Comparison of ENCODE assay signal across 1 cellular context in genomic region chr1:151540021-151540981, GRCh38.
TF ChIP-seq lines count a peak whose summit lies in the region.

TUFT1 (plus strand) TSS chr1:151540309; CDS start chr1:151540367, 58 bp downstream.

TF ChIP-seq in HepG2, 621 proteins besides CTCF, POLR2A, EP300 and RAD21 (continued from another document and continues in another):
- TF ChIP-seq, protein P1, sequence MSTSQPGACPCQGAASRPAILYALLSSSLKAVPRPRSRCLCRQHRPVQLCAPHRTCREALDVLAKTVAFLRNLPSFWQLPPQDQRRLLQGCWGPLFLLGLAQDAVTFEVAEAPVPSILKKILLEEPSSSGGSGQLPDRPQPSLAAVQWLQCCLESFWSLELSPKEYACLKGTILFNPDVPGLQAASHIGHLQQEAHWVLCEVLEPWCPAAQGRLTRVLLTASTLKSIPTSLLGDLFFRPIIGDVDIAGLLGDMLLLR (CRISPR knock-in tag; IDR thresholded peaks at IDR 0.05), result no peak
- TF ChIP-seq ZNF737 (CRISPR knock-in tag; IDR thresholded peaks at IDR 0.05; ENCODE audit: borderline replicate concordance) (no peak), ETV5 (CRISPR knock-in tag; IDR thresholded peaks at IDR 0.05; ENCODE audit: borderline replicate concordance) (no peak), ZNF484 (CRISPR knock-in tag; IDR thresholded peaks at IDR 0.05; ENCODE audit: borderline replicate concordance, low read depth) (no peak), ZNF430 (CRISPR knock-in tag; IDR thresholded peaks at IDR 0.05) (no peak), ZNF501 (CRISPR knock-in tag; IDR thresholded peaks at IDR 0.05) (peak; percentile 93), HOXA7 (CRISPR knock-in tag; IDR thresholded peaks at IDR 0.05) (no peak), RCOR2 (CRISPR knock-in tag; IDR thresholded peaks at IDR 0.05) (no peak), RBM22 (optimal IDR thresholded peaks at IDR 0.05; ENCODE audit: low read length) (no peak), FLYWCH1 (CRISPR knock-in tag; IDR thresholded peaks at IDR 0.05) (0 out of 2 replicates have a peak, but pooled peaks have one; percentile 20), TP53 (CRISPR knock-in tag; conservative IDR thresholded peaks at IDR 0.05) (no peak), ASH2L (IDR thresholded peaks at IDR 0.05; ENCODE audit: insufficient read length, low read depth, low read length) (peak; percentile 76), ZFP91 (CRISPR knock-in tag; IDR thresholded peaks at IDR 0.05; ENCODE audit: borderline replicate concordance) (peak; percentile 80; the same call in 1 of the 2 replicates), ZNF749 (CRISPR knock-in tag; IDR thresholded peaks at IDR 0.05; ENCODE audit: borderline replicate concordance) (0 out of 2 replicates have a peak, but pooled peaks have one; percentile 52), MXD4 (CRISPR knock-in tag; IDR thresholded peaks at IDR 0.05) (peak; percentile 58; the same call in 1 of the 2 replicates), PLSCR1 (CRISPR knock-in tag; IDR thresholded peaks at IDR 0.05; ENCODE audit: borderline replicate concordance) (no peak), NRL (CRISPR knock-in tag; IDR thresholded peaks at IDR 0.05; ENCODE audit: borderline replicate concordance) (no peak), GATAD1 (CRISPR knock-in tag; IDR thresholded peaks at IDR 0.05) (peak; percentile 39), SRSF1 (optimal IDR thresholded peaks at IDR 0.05; ENCODE audit: low read depth, low read length) (peak; percentile 82), ZNF605 (CRISPR knock-in tag; IDR thresholded peaks at IDR 0.05) (no peak; the same call in 1 of the 2 replicates), ZFX (CRISPR knock-in tag; IDR thresholded peaks at IDR 0.05; ENCODE audit: low read depth) (peak; percentile 65), DBP (CRISPR knock-in tag; IDR thresholded peaks at IDR 0.05; ENCODE audit: not compliant biosample characterization) (peak; percentile 72), IKZF4 (CRISPR knock-in tag; IDR thresholded peaks at IDR 0.05; ENCODE audit: borderline replicate concordance, low read depth, not compliant biosample characterization) (no peak), NCOA1 (CRISPR knock-in tag; IDR thresholded peaks at IDR 0.05) (peak; percentile 46; the same call in 1 of the 2 replicates), GRHL1 (CRISPR knock-in tag; conservative IDR thresholded peaks at IDR 0.05) (no peak), ZNF20 (CRISPR knock-in tag; IDR thresholded peaks at IDR 0.05) (no peak), ZNF354B (CRISPR knock-in tag; IDR thresholded peaks at IDR 0.05) (peak; percentile 80; the same call in 1 of the 2 replicates), MLLT10 (CRISPR knock-in tag; IDR thresholded peaks at IDR 0.05) (no peak), KLF9 (CRISPR knock-in tag; IDR thresholded peaks at IDR 0.05; ENCODE audit: low read depth) (no peak), KAT7 (CRISPR knock-in tag; IDR thresholded peaks at IDR 0.05; ENCODE audit: borderline replicate concordance) (no peak), ZNF225 (CRISPR knock-in tag; IDR thresholded peaks at IDR 0.05) (peak; percentile 54; the same call in 1 of the 2 replicates), ZNF263 (CRISPR knock-in tag; IDR thresholded peaks at IDR 0.05) (peak; percentile 73; the same call in 1 of the 2 replicates), ZNF121 (CRISPR knock-in tag; IDR thresholded peaks at IDR 0.05) (no peak), KLF11 (CRISPR knock-in tag; IDR thresholded peaks at IDR 0.05) (no peak), AHR (CRISPR knock-in tag; IDR thresholded peaks at IDR 0.05) (no peak; the same call in 1 of the 2 replicates), IRF2 (CRISPR knock-in tag; IDR thresholded peaks at IDR 0.05) (no peak), ZNF687 (CRISPR knock-in tag; IDR thresholded peaks at IDR 0.05) (peak; percentile 83), SALL2 (CRISPR knock-in tag; IDR thresholded peaks at IDR 0.05) (peak; percentile 50; the same call in 1 of the 2 replicates), FOXK2 (IDR thresholded peaks at IDR 0.05) (no peak), SNAI1 (CRISPR knock-in tag; IDR thresholded peaks at IDR 0.05; ENCODE audit: borderline replicate concordance) (peak; percentile 90; the same call in 1 of the 2 replicates), HES4 (CRISPR knock-in tag; IDR thresholded peaks at IDR 0.05; ENCODE audit: borderline replicate concordance) (no peak), ZNF264 (CRISPR knock-in tag; IDR thresholded peaks at IDR 0.05) (no peak)
- TF ChIP-seq, protein P2, sequence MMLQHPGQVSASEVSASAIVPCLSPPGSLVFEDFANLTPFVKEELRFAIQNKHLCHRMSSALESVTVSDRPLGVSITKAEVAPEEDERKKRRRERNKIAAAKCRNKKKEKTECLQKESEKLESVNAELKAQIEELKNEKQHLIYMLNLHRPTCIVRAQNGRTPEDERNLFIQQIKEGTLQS (CRISPR knock-in tag; IDR thresholded peaks at IDR 0.05), result peak; percentile 40; the same call in 1 of the 2 replicates
- TF ChIP-seq, protein P3, sequence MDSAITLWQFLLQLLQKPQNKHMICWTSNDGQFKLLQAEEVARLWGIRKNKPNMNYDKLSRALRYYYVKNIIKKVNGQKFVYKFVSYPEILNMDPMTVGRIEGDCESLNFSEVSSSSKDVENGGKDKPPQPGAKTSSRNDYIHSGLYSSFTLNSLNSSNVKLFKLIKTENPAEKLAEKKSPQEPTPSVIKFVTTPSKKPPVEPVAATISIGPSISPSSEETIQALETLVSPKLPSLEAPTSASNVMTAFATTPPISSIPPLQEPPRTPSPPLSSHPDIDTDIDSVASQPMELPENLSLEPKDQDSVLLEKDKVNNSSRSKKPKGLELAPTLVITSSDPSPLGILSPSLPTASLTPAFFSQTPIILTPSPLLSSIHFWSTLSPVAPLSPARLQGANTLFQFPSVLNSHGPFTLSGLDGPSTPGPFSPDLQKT (CRISPR knock-in tag; IDR thresholded peaks at IDR 0.05; ENCODE audit: borderline replicate concordance), result 0 out of 2 replicates have a peak, but pooled peaks have one; percentile 20
- TF ChIP-seq, protein P4, sequence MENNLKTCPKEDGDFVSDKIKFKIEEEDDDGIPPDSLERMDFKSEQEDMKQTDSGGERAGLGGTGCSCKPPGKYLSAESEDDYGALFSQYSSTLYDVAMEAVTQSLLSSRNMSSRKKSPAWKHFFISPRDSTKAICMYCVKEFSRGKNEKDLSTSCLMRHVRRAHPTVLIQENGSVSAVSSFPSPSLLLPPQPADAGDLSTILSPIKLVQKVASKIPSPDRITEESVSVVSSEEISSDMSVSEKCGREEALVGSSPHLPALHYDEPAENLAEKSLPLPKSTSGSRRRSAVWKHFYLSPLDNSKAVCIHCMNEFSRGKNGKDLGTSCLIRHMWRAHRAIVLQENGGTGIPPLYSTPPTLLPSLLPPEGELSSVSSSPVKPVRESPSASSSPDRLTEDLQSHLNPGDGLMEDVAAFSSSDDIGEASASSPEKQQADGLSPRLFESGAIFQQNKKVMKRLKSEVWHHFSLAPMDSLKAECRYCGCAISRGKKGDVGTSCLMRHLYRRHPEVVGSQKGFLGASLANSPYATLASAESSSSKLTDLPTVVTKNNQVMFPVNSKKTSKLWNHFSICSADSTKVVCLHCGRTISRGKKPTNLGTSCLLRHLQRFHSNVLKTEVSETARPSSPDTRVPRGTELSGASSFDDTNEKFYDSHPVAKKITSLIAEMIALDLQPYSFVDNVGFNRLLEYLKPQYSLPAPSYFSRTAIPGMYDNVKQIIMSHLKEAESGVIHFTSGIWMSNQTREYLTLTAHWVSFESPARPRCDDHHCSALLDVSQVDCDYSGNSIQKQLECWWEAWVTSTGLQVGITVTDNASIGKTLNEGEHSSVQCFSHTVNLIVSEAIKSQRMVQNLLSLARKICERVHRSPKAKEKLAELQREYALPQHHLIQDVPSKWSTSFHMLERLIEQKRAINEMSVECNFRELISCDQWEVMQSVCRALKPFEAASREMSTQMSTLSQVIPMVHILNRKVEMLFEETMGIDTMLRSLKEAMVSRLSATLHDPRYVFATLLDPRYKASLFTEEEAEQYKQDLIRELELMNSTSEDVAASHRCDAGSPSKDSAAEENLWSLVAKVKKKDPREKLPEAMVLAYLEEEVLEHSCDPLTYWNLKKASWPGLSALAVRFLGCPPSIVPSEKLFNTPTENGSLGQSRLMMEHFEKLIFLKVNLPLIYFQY (CRISPR knock-in tag; IDR thresholded peaks at IDR 0.05; ENCODE audit: borderline replicate concordance), result peak; percentile 23; the same call in 1 of the 2 replicates
- TF ChIP-seq, protein P5, sequence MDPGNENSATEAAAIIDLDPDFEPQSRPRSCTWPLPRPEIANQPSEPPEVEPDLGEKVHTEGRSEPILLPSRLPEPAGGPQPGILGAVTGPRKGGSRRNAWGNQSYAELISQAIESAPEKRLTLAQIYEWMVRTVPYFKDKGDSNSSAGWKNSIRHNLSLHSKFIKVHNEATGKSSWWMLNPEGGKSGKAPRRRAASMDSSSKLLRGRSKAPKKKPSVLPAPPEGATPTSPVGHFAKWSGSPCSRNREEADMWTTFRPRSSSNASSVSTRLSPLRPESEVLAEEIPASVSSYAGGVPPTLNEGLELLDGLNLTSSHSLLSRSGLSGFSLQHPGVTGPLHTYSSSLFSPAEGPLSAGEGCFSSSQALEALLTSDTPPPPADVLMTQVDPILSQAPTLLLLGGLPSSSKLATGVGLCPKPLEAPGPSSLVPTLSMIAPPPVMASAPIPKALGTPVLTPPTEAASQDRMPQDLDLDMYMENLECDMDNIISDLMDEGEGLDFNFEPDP (CRISPR knock-in tag; conservative IDR thresholded peaks at IDR 0.05), result no peak
- TF ChIP-seq, protein P6, sequence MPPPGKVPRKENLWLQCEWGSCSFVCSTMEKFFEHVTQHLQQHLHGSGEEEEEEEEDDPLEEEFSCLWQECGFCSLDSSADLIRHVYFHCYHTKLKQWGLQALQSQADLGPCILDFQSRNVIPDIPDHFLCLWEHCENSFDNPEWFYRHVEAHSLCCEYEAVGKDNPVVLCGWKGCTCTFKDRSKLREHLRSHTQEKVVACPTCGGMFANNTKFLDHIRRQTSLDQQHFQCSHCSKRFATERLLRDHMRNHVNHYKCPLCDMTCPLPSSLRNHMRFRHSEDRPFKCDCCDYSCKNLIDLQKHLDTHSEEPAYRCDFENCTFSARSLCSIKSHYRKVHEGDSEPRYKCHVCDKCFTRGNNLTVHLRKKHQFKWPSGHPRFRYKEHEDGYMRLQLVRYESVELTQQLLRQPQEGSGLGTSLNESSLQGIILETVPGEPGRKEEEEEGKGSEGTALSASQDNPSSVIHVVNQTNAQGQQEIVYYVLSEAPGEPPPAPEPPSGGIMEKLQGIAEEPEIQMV (CRISPR knock-in tag; IDR thresholded peaks at IDR 0.05; ENCODE audit: low read depth), result no peak
